22 cellular contexts compared by ENCODE assay signal in the genomic region with DNA sequence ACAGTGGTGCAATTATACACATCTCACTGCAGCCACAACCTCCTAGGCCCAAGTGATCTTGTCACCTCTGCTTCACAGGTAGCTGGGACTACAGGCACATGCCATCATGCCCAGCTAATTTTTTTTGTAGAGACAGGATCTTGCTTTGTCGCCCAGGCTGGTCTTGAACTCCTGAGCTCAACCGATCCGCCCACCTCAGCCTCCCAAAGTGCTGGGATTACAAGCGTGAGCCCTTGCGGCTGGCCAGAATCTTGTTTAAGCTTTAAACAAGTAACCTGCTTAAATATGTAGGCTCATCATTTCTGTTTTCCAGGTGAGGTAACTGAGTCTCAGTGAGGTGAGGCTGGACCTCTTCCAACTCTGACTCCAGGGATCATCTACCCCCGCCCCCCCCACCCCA. TPM values are rescaled to one million over a fixed set of nuclear protein-coding genes. Genes with fewer than 3 reads are reported as not detected.
DNase-seq lines count a peak whose midpoint lies in the region; ATAC-seq and TF ChIP-seq lines count a peak whose summit lies in the region.
"Had no signal": no experiment of that assay in that cellular context is flagged by ENCODE, and none has a peak within 500 bp of the region (broad histone marks: within the 10 kb centered on the region; RNA-seq: fewer than 3 reads in every experiment).

No MANE protein-coding gene starts in this region.

- intact Hi-C loops in activated naive CD4-positive, alpha-beta T cell treated with anti-CD3 and anti-CD28 coated beads for 36 hours (cut with micrococcal nuclease): loop anchor here (5.0 kb wide), 1 partner anchor 80 kb away; a partner anchor contains a TSS

- no peaks in the 10 kb centered on the region for H3K36me3 Mint-ChIP-seq in activated naive CD4-positive, alpha-beta T cell treated with anti-CD3 and anti-CD28 coated beads for 36 hours (ENCODE audit: low read depth)
- no peaks in the 10 kb centered on the region for H3K36me3 Mint-ChIP-seq in T-helper 2 cell treated with Interferon-gamma antibody and Interleukin-4, amounts not matched to agents 5 μg/mL and 100 μg/mL, for 36 hours (ENCODE audit: low read depth)
- H3K36me3 Mint-ChIP-seq in activated naive CD8-positive, alpha-beta T cell treated with anti-CD3 and anti-CD28 coated beads for 36 hours: no peaks in the 10 kb centered on the region
- H3K36me3 Mint-ChIP-seq in stimulated activated effector memory CD8-positive, alpha-beta T cell treated with anti-CD3 and anti-CD28 coated beads, Interleukin-12 subunit alpha, Interleukin-12 subunit beta, amount 100 ng/mL, for 72 hours: peaks cover 15% of the 10 kb centered on the region
- H3K36me3 Mint-ChIP-seq: mesothelial cell of epicardium; naive thymus-derived CD4-positive, alpha-beta T cell had no signal

- H3K4me1 Mint-ChIP-seq in activated naive CD4-positive, alpha-beta T cell treated with anti-CD3 and anti-CD28 coated beads for 36 hours (ENCODE audit: low read depth): peaks cover 38% of the 10 kb centered on the region
- peaks cover 59% of the 10 kb centered on the region for H3K4me1 Mint-ChIP-seq in T-helper 2 cell treated with Interferon-gamma antibody and Interleukin-4, amounts not matched to agents 5 μg/mL and 100 μg/mL, for 36 hours (ENCODE audit: low read depth)
- peaks cover 37% of the 10 kb centered on the region for H3K4me1 Mint-ChIP-seq in activated naive CD8-positive, alpha-beta T cell treated with anti-CD3 and anti-CD28 coated beads for 36 hours
- peaks cover 60% of the 10 kb centered on the region for H3K4me1 Mint-ChIP-seq in stimulated activated effector memory CD8-positive, alpha-beta T cell treated with anti-CD3 and anti-CD28 coated beads, Interleukin-12 subunit alpha, Interleukin-12 subunit beta, amount 100 ng/mL, for 72 hours

- ATAC-seq in stimulated activated effector memory CD8-positive, alpha-beta T cell treated with anti-CD3 and anti-CD28 coated beads, Interleukin-12 subunit alpha, Interleukin-12 subunit beta, amount 100 ng/mL, for 72 hours: no peak
- ATAC-seq in HG02759 (IDR thresholded peaks at IDR 0.05; ENCODE audit: unreplicated experiment): no peak
- ATAC-seq: gastroesophageal sphincter; HCT116; naive thymus-derived CD4-positive, alpha-beta T cell had no signal

- in situ Hi-C loops in GM13976 (cut with MboI; ENCODE audit: low sequenced_read_pairs, unreplicated experiment): no loop called here

- TF ChIP-seq CTCF in GM13976 (IDR thresholded peaks at IDR 0.05; ENCODE audit: borderline replicate concordance, control extremely low read depth, extremely low read depth, insufficient read depth, missing control alignments): no peak

- DNase-seq in activated naive CD4-positive, alpha-beta T cell treated with anti-CD3 and anti-CD28 coated beads for 36 hours: no peak
- no peak for DNase-seq in activated naive CD4-positive, alpha-beta T cell treated with Interleukin-2 at 50 U/mL for 16 hours
- DNase-seq in T-helper 2 cell treated with Interferon-gamma antibody and Interleukin-4, amounts not matched to agents 5 μg/mL and 100 μg/mL, for 36 hours (ENCODE audit: low spot score): no peak
- DNase-seq in activated naive CD8-positive, alpha-beta T cell treated with anti-CD3 and anti-CD28 coated beads for 36 hours: no peak
- DNase-seq in stimulated activated effector memory CD8-positive, alpha-beta T cell treated with anti-CD3 and anti-CD28 coated beads, Interleukin-12 subunit alpha, Interleukin-12 subunit beta, amount 100 ng/mL, for 72 hours (ENCODE audit: low spot score in 2 of 2): no peak
- DNase-seq in NCI-H1105 treated with DMSO at 0.1 percent for 48 hours (lab: John Stamatoyannopoulos, UW) (no peak), GM13976 (ENCODE audit: low spot score) (no peak)
- DNase-seq: brain microvascular endothelial cell; C1 segment of cervical spinal cord; hippocampal formation; IMR-90; left ventricle myocardium inferior; naive thymus-derived CD4-positive, alpha-beta T cell; NCI-H1048; NCI-H187; NCI-H526 treated with DMSO at 0.1 percent for 48 hours; stimulated activated naive CD4-positive, alpha-beta T cell had no signal

- H3K27me3 Mint-ChIP-seq in activated naive CD4-positive, alpha-beta T cell treated with anti-CD3 and anti-CD28 coated beads for 36 hours (ENCODE audit: low read depth): no peaks in the 10 kb centered on the region
- H3K27me3 Mint-ChIP-seq in T-helper 2 cell treated with Interferon-gamma antibody and Interleukin-4, amounts not matched to agents 5 μg/mL and 100 μg/mL, for 36 hours (ENCODE audit: low read depth): no peaks in the 10 kb centered on the region
- no peaks in the 10 kb centered on the region for H3K27me3 Mint-ChIP-seq in activated naive CD8-positive, alpha-beta T cell treated with anti-CD3 and anti-CD28 coated beads for 36 hours
- H3K27me3 Mint-ChIP-seq: naive thymus-derived CD4-positive, alpha-beta T cell had no signal

- no peaks in the 10 kb centered on the region for H3K9me3 Mint-ChIP-seq in activated naive CD4-positive, alpha-beta T cell treated with anti-CD3 and anti-CD28 coated beads for 36 hours
- no peaks in the 10 kb centered on the region for H3K9me3 Mint-ChIP-seq in T-helper 2 cell treated with Interferon-gamma antibody and Interleukin-4, amounts not matched to agents 5 μg/mL and 100 μg/mL, for 36 hours
- H3K9me3 Mint-ChIP-seq in activated naive CD8-positive, alpha-beta T cell treated with anti-CD3 and anti-CD28 coated beads for 36 hours: no peaks in the 10 kb centered on the region
- no peaks in the 10 kb centered on the region for H3K9me3 Mint-ChIP-seq in stimulated activated effector memory CD8-positive, alpha-beta T cell treated with anti-CD3 and anti-CD28 coated beads, Interleukin-12 subunit alpha, Interleukin-12 subunit beta, amount 100 ng/mL, for 72 hours
- H3K9me3 Mint-ChIP-seq: mesothelial cell of epicardium had no signal

- no peak overlapping the region for H3K4me3 Mint-ChIP-seq in activated naive CD4-positive, alpha-beta T cell treated with anti-CD3 and anti-CD28 coated beads for 36 hours
- peak overlapping the region; percentile 44 for H3K4me3 Mint-ChIP-seq in T-helper 2 cell treated with Interferon-gamma antibody and Interleukin-4, amounts not matched to agents 5 μg/mL and 100 μg/mL, for 36 hours
- no peak overlapping the region for H3K4me3 Mint-ChIP-seq in activated naive CD8-positive, alpha-beta T cell treated with anti-CD3 and anti-CD28 coated beads for 36 hours
- peak overlapping the region; percentile 70 for H3K4me3 Mint-ChIP-seq in stimulated activated effector memory CD8-positive, alpha-beta T cell treated with anti-CD3 and anti-CD28 coated beads, Interleukin-12 subunit alpha, Interleukin-12 subunit beta, amount 100 ng/mL, for 72 hours
- H3K4me3 Mint-ChIP-seq: mesothelial cell of epicardium had no signal

- peak overlapping the region; percentile 98 for H3K27ac Mint-ChIP-seq in activated naive CD4-positive, alpha-beta T cell treated with anti-CD3 and anti-CD28 coated beads for 36 hours
- peak overlapping the region; percentile 96 for H3K27ac Mint-ChIP-seq in T-helper 2 cell treated with Interferon-gamma antibody and Interleukin-4, amounts not matched to agents 5 μg/mL and 100 μg/mL, for 36 hours
- peak overlapping the region; percentile 99 for H3K27ac Mint-ChIP-seq in activated naive CD8-positive, alpha-beta T cell treated with anti-CD3 and anti-CD28 coated beads for 36 hours
- peak overlapping the region; percentile 98 for H3K27ac Mint-ChIP-seq in stimulated activated effector memory CD8-positive, alpha-beta T cell treated with anti-CD3 and anti-CD28 coated beads, Interleukin-12 subunit alpha, Interleukin-12 subunit beta, amount 100 ng/mL, for 72 hours
- H3K27ac Mint-ChIP-seq: mesothelial cell of epicardium had no signal

- CTCF ChIA-PET in activated naive CD4-positive, alpha-beta T cell treated with anti-CD3 and anti-CD28 coated beads for 36 hours (lab: Charles Lee): interaction anchor here (0.6 to 3.4 kb wide), 12 partner anchors 8 to 189 kb away, joined by 3 to 12 read pairs (median 4); no protein-coding TSS in a partner anchor

RNA-seq across cellular contexts. Expression of a gene that starts 7.7 kb away (rescaled TPM):
- total RNA-seq in activated naive CD4-positive, alpha-beta T cell treated with anti-CD3 and anti-CD28 coated beads for 36 hours: 100 to 1,000 TPM in 1 of 2 experiments, 10 to 100 TPM in 1; 94.2 to 102 TPM
- 10 to 100 TPM; 93.4 to 94.5 TPM for total RNA-seq in activated naive CD8-positive, alpha-beta T cell treated with anti-CD3 and anti-CD28 coated beads for 36 hours
- total RNA-seq: mesothelial cell of epicardium, SK-MEL-5 had no signal

RNA-seq across cellular contexts. Expression of a gene that starts 55.7 kb away (rescaled TPM):
- total RNA-seq in activated naive CD4-positive, alpha-beta T cell treated with anti-CD3 and anti-CD28 coated beads for 36 hours: 10 to 100 TPM; 23.7 to 25.2 TPM
- total RNA-seq in activated naive CD8-positive, alpha-beta T cell treated with anti-CD3 and anti-CD28 coated beads for 36 hours: 10 to 100 TPM; 27.9 to 30.3 TPM

Comparison
In these comparisons a context has a peak if more than half of its experiments do, and no peak if none do; other contexts are left out.
1. H3K4me3 Mint-ChIP-seq: peak in T-helper 2 cell treated with Interferon-gamma antibody and Interleukin-4, amounts not matched to agents 5 μg/mL and 100 μg/mL, for 36 hours (single experiment) and stimulated activated effector memory CD8-positive, alpha-beta T cell treated with anti-CD3 and anti-CD28 coated beads, Interleukin-12 subunit alpha, Interleukin-12 subunit beta, amount 100 ng/mL, for 72 hours (single experiment); none in activated naive CD4-positive, alpha-beta T cell treated with anti-CD3 and anti-CD28 coated beads for 36 hours (single experiment) and activated naive CD8-positive, alpha-beta T cell treated with anti-CD3 and anti-CD28 coated beads for 36 hours (single experiment).
2. Peak in every context shown above with its lines, with median percentiles within 50 percentile points of each other: H3K27ac Mint-ChIP-seq.